Comparison of ENCODE assay signal across 15 cellular contexts in genomic region chr7:74039337-74039736, GRCh38. TPM values are rescaled to one million over a fixed set of nuclear protein-coding genes. Genes with fewer than 3 reads are reported as not detected.
DNase-seq lines count a peak whose midpoint lies in the region; ATAC-seq, FAIRE-seq and TF ChIP-seq lines count a peak whose summit lies in the region.
"Had no signal": no experiment of that assay in that cellular context is flagged by ENCODE, and none has a peak within 500 bp of the region (broad histone marks: within the 10 kb centered on the region; RNA-seq: fewer than 3 reads in every experiment).

No MANE protein-coding gene starts in this region.

- no peaks in the 10 kb centered on the region for H3K27me3 ChIP-seq in BLaER1 treated with 17β-estradiol and CSF1 and Interleukin-3, amounts not matched to agents 10 nM and 100 nM
- no peaks in the 10 kb centered on the region for H3K27me3 ChIP-seq in psoas muscle (ENCODE audit: insufficient read depth in 3 of 3, low read length in 2 of 3)
- H3K27me3 ChIP-seq: neutrophil had no signal

- H3K4me3 ChIP-seq in BLaER1 treated with 17β-estradiol and CSF1 and Interleukin-3, amounts not matched to agents 10 nM and 100 nM: no peak overlapping the region
- no peak overlapping the region for H3K4me3 ChIP-seq in epithelial cell of esophagus (ENCODE audit: low read length)
- H3K4me3 ChIP-seq in psoas muscle: no peak overlapping the region

- DNase-seq in NCI-H1694 (lab: John Stamatoyannopoulos, UW) (peak; percentile 57), epithelial cell of esophagus (ENCODE audit: low read depth) (peak; percentile 10), psoas muscle (peak; percentile 76 to 91), GM20000 (ENCODE audit: low spot score) (no peak), frontal cortex (ENCODE audit: low spot score in 2 of 2) (no peak), GM03348 (ENCODE audit: low spot score) (no peak)
- DNase-seq: activated effector memory CD4-positive, alpha-beta T cell treated with Interleukin-2 at 50 U/mL for 16 hours; DMS79; effector CD4-positive, alpha-beta T cell; NCI-H2029 treated with DMSO at 0.1 percent for 48 hours; OCI-M1; SK-N-SH had no signal

- no peak overlapping the region for H3K9ac ChIP-seq in BLaER1 treated with 17β-estradiol and CSF1 and Interleukin-3, amounts not matched to agents 10 nM and 100 nM
- H3K9ac ChIP-seq: SK-N-SH had no signal

- H3K4me1 ChIP-seq in BLaER1 treated with 17β-estradiol and CSF1 and Interleukin-3, amounts not matched to agents 10 nM and 100 nM: peaks cover 12 to 32% (median 21%) of the 10 kb centered on the region in 10 experiments
- peaks cover 29% of the 10 kb centered on the region for H3K4me1 ChIP-seq in psoas muscle

- H3K4me2 ChIP-seq in BLaER1 treated with 17β-estradiol and CSF1 and Interleukin-3, amounts not matched to agents 10 nM and 100 nM: peak overlapping the region in 10 of 11 experiments; percentile 31 to 69 (median 55); a peak in 19 of 22 replicates
- H3K4me2 ChIP-seq: SK-N-SH had no signal

- WGBS in psoas muscle, 3 donors: 23 to 37% (median 31%) methylated on average over 11 of the region's 11 CpGs

- intact Hi-C loops in psoas muscle (cut with DNase I): no loop called here

- no peaks in the 10 kb centered on the region for H3K9me3 ChIP-seq in BLaER1 treated with 17β-estradiol and CSF1 and Interleukin-3, amounts not matched to agents 10 nM and 100 nM (replicated peaks in 1 of 11)
- no peaks in the 10 kb centered on the region for H3K9me3 ChIP-seq in psoas muscle
- H3K9me3 ChIP-seq: neutrophil, SK-N-SH had no signal

- FAIRE-seq in frontal cortex (lab: Jason Lieb, UNC): no peak

- H3K27ac ChIP-seq in BLaER1 treated with 17β-estradiol and CSF1 and Interleukin-3, amounts not matched to agents 10 nM and 100 nM: no peak overlapping the region
- peak overlapping the region; percentile 86 for H3K27ac ChIP-seq in psoas muscle
- H3K27ac ChIP-seq: neutrophil had no signal

- H3K36me3 ChIP-seq in BLaER1 treated with 17β-estradiol and CSF1 and Interleukin-3, amounts not matched to agents 10 nM and 100 nM: no peaks in the 10 kb centered on the region
- no peaks in the 10 kb centered on the region for H3K36me3 ChIP-seq in psoas muscle (ENCODE audit: insufficient read depth in 1 of 2, low read depth in 1 of 2)
- H3K36me3 ChIP-seq: neutrophil had no signal

- TF ChIP-seq CTCF in epithelial cell of esophagus (IDR thresholded peaks at IDR 0.05; ENCODE audit: insufficient read depth, low read depth, low read length, missing control alignments) (no peak), psoas muscle (IDR thresholded peaks at IDR 0.05) (no peak), GM20000 (IDR thresholded peaks at IDR 0.05; ENCODE audit: extremely low read depth, missing control alignments) (no peak)

- peak; percentile 89 to 93 (median 92) for ATAC-seq in psoas muscle
- ATAC-seq in HG03460 (IDR thresholded peaks at IDR 0.05; ENCODE audit: unreplicated experiment): no peak

- H4K20me1 ChIP-seq in BLaER1 treated with 17β-estradiol and CSF1 and Interleukin-3, amounts not matched to agents 10 nM and 100 nM: no peaks in the 10 kb centered on the region; a peak in 1 of 22 replicates

RNA-seq across cellular contexts. Expression of gene ELN, which starts 11.4 kb away (rescaled TPM):
- total RNA-seq in psoas muscle (10 to 100 TPM; 15.4 to 41.1 (median 36.4) TPM), frontal cortex (11.0 TPM)
- polyA plus RNA-seq in psoas muscle: 10 to 100 TPM; 10.6 to 16.3 (median 15.5) TPM

RNA-seq across cellular contexts. Expression of gene LIMK1, which starts 44.3 kb away (rescaled TPM):
- total RNA-seq in psoas muscle (10 to 100 TPM; 12.0 to 95.8 (median 35.9) TPM), frontal cortex (15.5 TPM)
- polyA plus RNA-seq in psoas muscle: 10 to 100 TPM; 12.0 to 30.2 (median 13.8) TPM

Comparison
In these comparisons a context has a peak if more than half of its experiments do, and no peak if none do; other contexts are left out.
1. DNase-seq: peak in NCI-H1694 (single experiment), epithelial cell of esophagus (single experiment) and psoas muscle (2 of 2); none in GM20000 (single experiment), frontal cortex (0 of 2) and GM03348 (single experiment).